ENCODE assay signal across 2 cellular contexts in the genomic region with DNA sequence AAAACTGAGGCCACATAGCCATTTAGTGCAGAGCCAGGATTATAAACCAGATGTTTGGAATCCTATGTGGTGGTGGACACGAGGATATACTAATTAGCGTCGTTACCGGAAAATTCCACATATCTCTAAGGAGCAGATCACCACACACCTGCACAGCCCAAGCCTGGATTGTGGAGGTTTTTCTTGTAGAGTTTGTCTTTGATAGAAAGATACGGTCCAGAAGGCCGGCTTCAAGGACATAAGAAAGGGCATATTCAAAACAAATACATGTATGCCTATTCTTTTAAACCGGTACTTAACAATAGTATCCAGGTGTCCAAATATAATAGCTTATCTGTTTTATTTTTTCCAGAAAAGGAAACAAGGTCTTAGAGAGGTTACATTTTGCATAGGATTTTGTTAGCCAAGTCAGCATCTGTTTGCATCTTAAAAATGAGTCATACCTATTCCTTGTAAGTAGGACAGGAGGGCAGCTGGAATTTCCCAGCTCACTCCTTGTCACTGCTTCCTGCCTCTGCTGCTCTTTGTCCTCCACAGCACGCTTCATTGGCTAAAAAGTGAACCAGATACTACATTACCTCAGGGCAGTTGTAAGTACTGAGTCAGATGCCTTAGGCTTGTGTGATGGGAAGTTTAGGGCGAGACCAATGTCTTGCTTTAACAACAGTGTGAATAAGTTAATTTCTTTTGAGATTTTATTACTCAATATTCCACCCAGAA.
A peak's percentile ranks its signal among the peaks of the same experiment; 100 is the strongest.
TF ChIP-seq lines count a peak whose summit lies in the region.

No MANE protein-coding gene starts in this region.

TF ChIP-seq in HCT116, 20 proteins besides CTCF, POLR2A, EP300 and RAD21 (continued from another document):
- TF ChIP-seq ELF1 (IDR thresholded peaks at IDR 0.05; ENCODE audit: borderline replicate concordance, low read depth) (no peak; the same call in 1 of the 2 replicates), TCF7L2 (IDR thresholded peaks at IDR 0.05; ENCODE audit: borderline replicate concordance, extremely low read depth, insufficient read depth, insufficient read length) (no peak), POLR2AphosphoS5 (IDR thresholded peaks at IDR 0.05; ENCODE audit: low read depth, low read length) (no peak), YY1 (IDR thresholded peaks at IDR 0.05; ENCODE audit: extremely low read depth, insufficient replicate concordance, low read depth, low read length) (no peak), ZFX (IDR thresholded peaks at IDR 0.05) (no peak), CEBPB (IDR thresholded peaks at IDR 0.05; ENCODE audit: low read depth) (peak; percentile 57), FOSL1 (IDR thresholded peaks at IDR 0.05; ENCODE audit: low read depth) (peak; percentile 71), SRF (IDR thresholded peaks at IDR 0.05; ENCODE audit: low read depth) (peak; percentile 49; the same call in 1 of the 2 replicates), SIN3A (IDR thresholded peaks at IDR 0.05; ENCODE audit: low read depth) (peak; percentile 69), CBX3 (IDR thresholded peaks at IDR 0.05; ENCODE audit: low read depth) (peak; percentile 94), SP1 (IDR thresholded peaks at IDR 0.05; ENCODE audit: low read depth) (peak; percentile 82)
- TF ChIP-seq, protein P1, sequence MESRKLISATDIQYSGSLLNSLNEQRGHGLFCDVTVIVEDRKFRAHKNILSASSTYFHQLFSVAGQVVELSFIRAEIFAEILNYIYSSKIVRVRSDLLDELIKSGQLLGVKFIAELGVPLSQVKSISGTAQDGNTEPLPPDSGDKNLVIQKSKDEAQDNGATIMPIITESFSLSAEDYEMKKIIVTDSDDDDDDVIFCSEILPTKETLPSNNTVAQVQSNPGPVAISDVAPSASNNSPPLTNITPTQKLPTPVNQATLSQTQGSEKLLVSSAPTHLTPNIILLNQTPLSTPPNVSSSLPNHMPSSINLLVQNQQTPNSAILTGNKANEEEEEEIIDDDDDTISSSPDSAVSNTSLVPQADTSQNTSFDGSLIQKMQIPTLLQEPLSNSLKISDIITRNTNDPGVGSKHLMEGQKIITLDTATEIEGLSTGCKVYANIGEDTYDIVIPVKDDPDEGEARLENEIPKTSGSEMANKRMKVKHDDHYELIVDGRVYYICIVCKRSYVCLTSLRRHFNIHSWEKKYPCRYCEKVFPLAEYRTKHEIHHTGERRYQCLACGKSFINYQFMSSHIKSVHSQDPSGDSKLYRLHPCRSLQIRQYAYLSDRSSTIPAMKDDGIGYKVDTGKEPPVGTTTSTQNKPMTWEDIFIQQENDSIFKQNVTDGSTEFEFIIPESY (IDR thresholded peaks at IDR 0.05; ENCODE audit: extremely low read depth, insufficient replicate concordance, low read length): no peak
- TF ChIP-seq, protein P2, sequence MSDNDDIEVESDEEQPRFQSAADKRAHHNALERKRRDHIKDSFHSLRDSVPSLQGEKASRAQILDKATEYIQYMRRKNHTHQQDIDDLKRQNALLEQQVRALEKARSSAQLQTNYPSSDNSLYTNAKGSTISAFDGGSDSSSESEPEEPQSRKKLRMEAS (IDR thresholded peaks at IDR 0.05): peak; percentile 52; the same call in 1 of the 2 replicates
- TF ChIP-seq, protein P3, sequence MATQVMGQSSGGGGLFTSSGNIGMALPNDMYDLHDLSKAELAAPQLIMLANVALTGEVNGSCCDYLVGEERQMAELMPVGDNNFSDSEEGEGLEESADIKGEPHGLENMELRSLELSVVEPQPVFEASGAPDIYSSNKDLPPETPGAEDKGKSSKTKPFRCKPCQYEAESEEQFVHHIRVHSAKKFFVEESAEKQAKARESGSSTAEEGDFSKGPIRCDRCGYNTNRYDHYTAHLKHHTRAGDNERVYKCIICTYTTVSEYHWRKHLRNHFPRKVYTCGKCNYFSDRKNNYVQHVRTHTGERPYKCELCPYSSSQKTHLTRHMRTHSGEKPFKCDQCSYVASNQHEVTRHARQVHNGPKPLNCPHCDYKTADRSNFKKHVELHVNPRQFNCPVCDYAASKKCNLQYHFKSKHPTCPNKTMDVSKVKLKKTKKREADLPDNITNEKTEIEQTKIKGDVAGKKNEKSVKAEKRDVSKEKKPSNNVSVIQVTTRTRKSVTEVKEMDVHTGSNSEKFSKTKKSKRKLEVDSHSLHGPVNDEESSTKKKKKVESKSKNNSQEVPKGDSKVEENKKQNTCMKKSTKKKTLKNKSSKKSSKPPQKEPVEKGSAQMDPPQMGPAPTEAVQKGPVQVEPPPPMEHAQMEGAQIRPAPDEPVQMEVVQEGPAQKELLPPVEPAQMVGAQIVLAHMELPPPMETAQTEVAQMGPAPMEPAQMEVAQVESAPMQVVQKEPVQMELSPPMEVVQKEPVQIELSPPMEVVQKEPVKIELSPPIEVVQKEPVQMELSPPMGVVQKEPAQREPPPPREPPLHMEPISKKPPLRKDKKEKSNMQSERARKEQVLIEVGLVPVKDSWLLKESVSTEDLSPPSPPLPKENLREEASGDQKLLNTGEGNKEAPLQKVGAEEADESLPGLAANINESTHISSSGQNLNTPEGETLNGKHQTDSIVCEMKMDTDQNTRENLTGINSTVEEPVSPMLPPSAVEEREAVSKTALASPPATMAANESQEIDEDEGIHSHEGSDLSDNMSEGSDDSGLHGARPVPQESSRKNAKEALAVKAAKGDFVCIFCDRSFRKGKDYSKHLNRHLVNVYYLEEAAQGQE (IDR thresholded peaks at IDR 0.05; ENCODE audit: low read depth): no peak

TF ChIP-seq in SK-N-SH, 30 proteins besides CTCF, POLR2A, EP300 and RAD21 (continued from another document):
- peak; percentile 72 for TF ChIP-seq TCF12 (IDR thresholded peaks at IDR 0.05)
- no peak for TF ChIP-seq POLR2AphosphoS5 (IDR thresholded peaks at IDR 0.05; ENCODE audit: low read depth, low read length)
- no peak for TF ChIP-seq GATA2 (CRISPR knock-in tag; IDR thresholded peaks at IDR 0.05)
- peak; percentile 73; the same call in 1 of the 2 replicates for TF ChIP-seq FOSL2 (IDR thresholded peaks at IDR 0.05; ENCODE audit: borderline replicate concordance, low read depth)
- TF ChIP-seq, protein P3 (IDR thresholded peaks at IDR 0.05; ENCODE audit: low read depth, low read length): no peak
- TF ChIP-seq GABPA (IDR thresholded peaks at IDR 0.05; ENCODE audit: low read depth): no peak
- TF ChIP-seq SMC3 (IDR thresholded peaks at IDR 0.05; ENCODE audit: low read depth, low read length): no peak
- no peak for TF ChIP-seq YY1 (IDR thresholded peaks at IDR 0.05; ENCODE audit: low read depth)
- TF ChIP-seq EZH2phosphoT487 (IDR thresholded peaks at IDR 0.05; ENCODE audit: borderline replicate concordance, low read depth): no peak
- no peak for TF ChIP-seq NRF1 (IDR thresholded peaks at IDR 0.05; ENCODE audit: low read depth, low read length)
- no peak for TF ChIP-seq MXI1 (IDR thresholded peaks at IDR 0.05; ENCODE audit: low read depth, low read length)
- TF ChIP-seq RXRA (IDR thresholded peaks at IDR 0.05; ENCODE audit: borderline replicate concordance, low read depth): no peak
- TF ChIP-seq CHD2 (IDR thresholded peaks at IDR 0.05; ENCODE audit: low read length, partially characterized antibody): no peak
- TF ChIP-seq, protein P4, sequence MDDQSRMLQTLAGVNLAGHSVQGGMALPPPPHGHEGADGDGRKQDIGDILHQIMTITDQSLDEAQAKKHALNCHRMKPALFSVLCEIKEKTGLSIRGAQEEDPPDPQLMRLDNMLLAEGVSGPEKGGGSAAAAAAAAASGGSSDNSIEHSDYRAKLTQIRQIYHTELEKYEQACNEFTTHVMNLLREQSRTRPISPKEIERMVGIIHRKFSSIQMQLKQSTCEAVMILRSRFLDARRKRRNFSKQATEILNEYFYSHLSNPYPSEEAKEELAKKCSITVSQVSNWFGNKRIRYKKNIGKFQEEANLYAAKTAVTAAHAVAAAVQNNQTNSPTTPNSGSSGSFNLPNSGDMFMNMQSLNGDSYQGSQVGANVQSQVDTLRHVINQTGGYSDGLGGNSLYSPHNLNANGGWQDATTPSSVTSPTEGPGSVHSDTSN (IDR thresholded peaks at IDR 0.05): peak; percentile 36
- TF ChIP-seq, protein P5, sequence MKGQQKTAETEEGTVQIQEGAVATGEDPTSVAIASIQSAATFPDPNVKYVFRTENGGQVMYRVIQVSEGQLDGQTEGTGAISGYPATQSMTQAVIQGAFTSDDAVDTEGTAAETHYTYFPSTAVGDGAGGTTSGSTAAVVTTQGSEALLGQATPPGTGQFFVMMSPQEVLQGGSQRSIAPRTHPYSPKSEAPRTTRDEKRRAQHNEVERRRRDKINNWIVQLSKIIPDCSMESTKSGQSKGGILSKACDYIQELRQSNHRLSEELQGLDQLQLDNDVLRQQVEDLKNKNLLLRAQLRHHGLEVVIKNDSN (IDR thresholded peaks at IDR 0.05; ENCODE audit: borderline replicate concordance, low read depth): no peak
- no peak for TF ChIP-seq RFX5 (IDR thresholded peaks at IDR 0.05; ENCODE audit: low read length)
- TF ChIP-seq JUND (IDR thresholded peaks at IDR 0.05): peak; percentile 68
- peak; percentile 42; the same call in 1 of the 2 replicates for TF ChIP-seq TEAD4 (IDR thresholded peaks at IDR 0.05; ENCODE audit: borderline replicate concordance, insufficient read depth)
- TF ChIP-seq, protein P6, sequence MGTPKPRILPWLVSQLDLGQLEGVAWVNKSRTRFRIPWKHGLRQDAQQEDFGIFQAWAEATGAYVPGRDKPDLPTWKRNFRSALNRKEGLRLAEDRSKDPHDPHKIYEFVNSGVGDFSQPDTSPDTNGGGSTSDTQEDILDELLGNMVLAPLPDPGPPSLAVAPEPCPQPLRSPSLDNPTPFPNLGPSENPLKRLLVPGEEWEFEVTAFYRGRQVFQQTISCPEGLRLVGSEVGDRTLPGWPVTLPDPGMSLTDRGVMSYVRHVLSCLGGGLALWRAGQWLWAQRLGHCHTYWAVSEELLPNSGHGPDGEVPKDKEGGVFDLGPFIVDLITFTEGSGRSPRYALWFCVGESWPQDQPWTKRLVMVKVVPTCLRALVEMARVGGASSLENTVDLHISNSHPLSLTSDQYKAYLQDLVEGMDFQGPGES (IDR thresholded peaks at IDR 0.05; ENCODE audit: low read depth, low read length): no peak
- no peak for TF ChIP-seq RCOR1 (IDR thresholded peaks at IDR 0.05; ENCODE audit: low read length)
- no peak for TF ChIP-seq SIN3A (IDR thresholded peaks at IDR 0.05; ENCODE audit: borderline replicate concordance, low read depth, low read length)
- no peak for TF ChIP-seq TAF1 (IDR thresholded peaks at IDR 0.05; ENCODE audit: borderline replicate concordance, low read depth, low read length)
- TF ChIP-seq, protein P7, sequence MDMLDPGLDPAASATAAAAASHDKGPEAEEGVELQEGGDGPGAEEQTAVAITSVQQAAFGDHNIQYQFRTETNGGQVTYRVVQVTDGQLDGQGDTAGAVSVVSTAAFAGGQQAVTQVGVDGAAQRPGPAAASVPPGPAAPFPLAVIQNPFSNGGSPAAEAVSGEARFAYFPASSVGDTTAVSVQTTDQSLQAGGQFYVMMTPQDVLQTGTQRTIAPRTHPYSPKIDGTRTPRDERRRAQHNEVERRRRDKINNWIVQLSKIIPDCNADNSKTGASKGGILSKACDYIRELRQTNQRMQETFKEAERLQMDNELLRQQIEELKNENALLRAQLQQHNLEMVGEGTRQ (IDR thresholded peaks at IDR 0.05; ENCODE audit: borderline replicate concordance, low read depth, low read length): no peak
- TF ChIP-seq ELF1 (IDR thresholded peaks at IDR 0.05): 0 out of 2 replicates have a peak, but pooled peaks have one; percentile 35
- no peak for TF ChIP-seq MEF2A (IDR thresholded peaks at IDR 0.05; ENCODE audit: borderline replicate concordance, low read depth)
